In genomic region chr20:49288250-49288751, GRCh38 we compare ENCODE assay signal across 13 cellular contexts. TPM values are rescaled to one million over a fixed set of nuclear protein-coding genes. Genes with fewer than 3 reads are reported as not detected.
DNase-seq lines count a peak whose midpoint lies in the region; ATAC-seq and TF ChIP-seq lines count a peak whose summit lies in the region.
"Had no signal": no experiment of that assay in that cellular context is flagged by ENCODE, and none has a peak within 500 bp of the region (broad histone marks: within the 10 kb centered on the region; RNA-seq: fewer than 3 reads in every experiment).

No MANE protein-coding gene starts in this region.

- H3K36me3 Mint-ChIP-seq in Caco-2 (ENCODE audit: insufficient read depth, unreplicated experiment) (peaks cover 100% of the 10 kb centered on the region), HFFc6 (ENCODE audit: low read depth) (peaks cover 83% of the 10 kb centered on the region), mesothelial cell of epicardium (peaks cover 81% of the 10 kb centered on the region)
- H3K36me3 Mint-ChIP-seq in activated T-helper 2 cell treated with anti-CD3 and anti-CD28 coated beads, Interferon-gamma antibody, Interleukin-2, Interleukin-4, amounts not matched to agents 10 μg/mL and 5 μg/mL and 100 μg/mL, durations not matched to agents 14 hours and 24 hours and 36 hours (ENCODE audit: low read depth) = peaks cover 97% of the 10 kb centered on the region

- H3K4me3 ChIP-seq in Caco-2 (ENCODE audit: low read depth, low read length) = no peak overlapping the region
- H3K4me3 ChIP-seq: dorsolateral prefrontal cortex, pancreas, SJCRH30 had no signal

- peaks cover 52% of the 10 kb centered on the region for H3K9me3 Mint-ChIP-seq in Caco-2 (ENCODE audit: unreplicated experiment)
- peaks cover 39% of the 10 kb centered on the region for H3K9me3 Mint-ChIP-seq in HFFc6
- peaks cover 39% of the 10 kb centered on the region for H3K9me3 Mint-ChIP-seq in activated T-helper 2 cell treated with anti-CD3 and anti-CD28 coated beads, Interferon-gamma antibody, Interleukin-2, Interleukin-4, amounts not matched to agents 10 μg/mL and 5 μg/mL and 100 μg/mL, durations not matched to agents 14 hours and 24 hours and 36 hours
- peaks cover 48% of the 10 kb centered on the region for H3K9me3 Mint-ChIP-seq in mesothelial cell of epicardium

- H3K4me1 Mint-ChIP-seq in Caco-2 (ENCODE audit: low read depth, unreplicated experiment) (peaks cover 79% of the 10 kb centered on the region), HFFc6 (ENCODE audit: low read depth) (peaks cover 72% of the 10 kb centered on the region), mesothelial cell of epicardium (peaks cover 30% of the 10 kb centered on the region)
- peaks cover 40% of the 10 kb centered on the region for H3K4me1 Mint-ChIP-seq in activated T-helper 2 cell treated with anti-CD3 and anti-CD28 coated beads, Interferon-gamma antibody, Interleukin-2, Interleukin-4, amounts not matched to agents 10 μg/mL and 5 μg/mL and 100 μg/mL, durations not matched to agents 14 hours and 24 hours and 36 hours (ENCODE audit: low read depth)

- CTCF ChIA-PET in Caco-2 (lab: Charles Lee) = interaction anchor here (0.5 to 3.0 kb wide), 11 partner anchors 11 to 320 kb away, joined by 3 to 24 read pairs (median 4); no protein-coding TSS in a partner anchor

- ATAC-seq in GM18502 (IDR thresholded peaks at IDR 0.05; ENCODE audit: poor library complexity, unreplicated experiment) = no peak

- H3K9me3 ChIP-seq in Caco-2 = peaks cover 36% of the 10 kb centered on the region
- H3K9me3 ChIP-seq: pancreas, SJCRH30 had no signal

- peaks cover 64% of the 10 kb centered on the region for H3K4me1 ChIP-seq in Caco-2

- peaks cover 53% of the 10 kb centered on the region for H3K36me3 ChIP-seq in Caco-2 (ENCODE audit: control insufficient read depth, insufficient read depth, low read length)

- BruUV-seq in Caco-2 (replicated peaks; lab: Mats Ljungman, UMichigan) = no TSS peak

- no peaks in the 10 kb centered on the region for H3K27me3 Mint-ChIP-seq in Caco-2 (ENCODE audit: insufficient read depth, unreplicated experiment)
- H3K27me3 Mint-ChIP-seq in HFFc6 (ENCODE audit: insufficient read depth) = peaks cover 38% of the 10 kb centered on the region
- no peaks in the 10 kb centered on the region for H3K27me3 Mint-ChIP-seq in activated T-helper 2 cell treated with anti-CD3 and anti-CD28 coated beads, Interferon-gamma antibody, Interleukin-2, Interleukin-4, amounts not matched to agents 10 μg/mL and 5 μg/mL and 100 μg/mL, durations not matched to agents 14 hours and 24 hours and 36 hours (ENCODE audit: low read depth)
- H3K27me3 Mint-ChIP-seq in mesothelial cell of epicardium (ENCODE audit: low read depth) = no peaks in the 10 kb centered on the region

- no peaks in the 10 kb centered on the region for H3K27me3 ChIP-seq in Caco-2 (replicated peaks; ENCODE audit: control insufficient read depth, insufficient read depth, low read length)
- H3K27me3 ChIP-seq: dorsolateral prefrontal cortex, pancreas, SJCRH30 had no signal

- POLR2A ChIA-PET in Caco-2 (lab: Charles Lee) = interaction anchor here (0.8 to 2.4 kb wide), 7 partner anchors 10 to 42 kb away, joined by 3 to 45 read pairs (median 6); partner anchors contain the start of gene ZNFX1

- H3K4me3 Mint-ChIP-seq in Caco-2 (ENCODE audit: unreplicated experiment) (peak overlapping the region; percentile 81), HFFc6 (peak overlapping the region; percentile 100; the same call in 1 of the 2 replicates), mesothelial cell of epicardium (no peak overlapping the region)
- no peak overlapping the region for H3K4me3 Mint-ChIP-seq in activated T-helper 2 cell treated with anti-CD3 and anti-CD28 coated beads, Interferon-gamma antibody, Interleukin-2, Interleukin-4, amounts not matched to agents 10 μg/mL and 5 μg/mL and 100 μg/mL, durations not matched to agents 14 hours and 24 hours and 36 hours (ENCODE audit: low read depth)

- TF ChIP-seq CTCF in Caco-2 (IDR thresholded peaks at IDR 0.05; ENCODE audit: insufficient read depth in 1 of 2, low read depth in 1 of 2, low read length in 1 of 2, severe bottlenecking in 1 of 2, unreplicated experiment in 1 of 2) = no peak
- TF ChIP-seq CTCF in HFFc6 (IDR thresholded peaks at IDR 0.05) = no peak
- TF ChIP-seq CTCF in mesothelial cell of epicardium (IDR thresholded peaks at IDR 0.05; ENCODE audit: unreplicated experiment) = no peak

- peak overlapping the region; percentile 79 for H3K27ac Mint-ChIP-seq in Caco-2 (ENCODE audit: unreplicated experiment)
- peak overlapping the region; percentile 82 for H3K27ac Mint-ChIP-seq in HFFc6
- H3K27ac Mint-ChIP-seq in activated T-helper 2 cell treated with anti-CD3 and anti-CD28 coated beads, Interferon-gamma antibody, Interleukin-2, Interleukin-4, amounts not matched to agents 10 μg/mL and 5 μg/mL and 100 μg/mL, durations not matched to agents 14 hours and 24 hours and 36 hours = peak overlapping the region; percentile 15
- peak overlapping the region; percentile 91 for H3K27ac Mint-ChIP-seq in mesothelial cell of epicardium

- intact Hi-C loops in Caco-2 (cut with micrococcal nuclease; ENCODE audit: unreplicated experiment) = no loop called here
- intact Hi-C loops in activated T-helper 2 cell treated with anti-CD3 and anti-CD28 coated beads, Interferon-gamma antibody, Interleukin-2, Interleukin-4, amounts not matched to agents 10 μg/mL and 5 μg/mL and 100 μg/mL, durations not matched to agents 14 hours and 24 hours and 36 hours (cut with micrococcal nuclease) = no loop called here

- DNase-seq in Caco-2 (no peak), HFFc6 (no peak), mesothelial cell of epicardium (ENCODE audit: low spot score in 2 of 2, unreplicated experiment in 2 of 2) (no peak), T-helper 2 cell (no peak), putamen (ENCODE audit: low spot score) (no peak), RPMI8226 (no peak)
- no peak for DNase-seq in activated T-helper 2 cell treated with anti-CD3 and anti-CD28 coated beads, Interferon-gamma antibody, Interleukin-2, Interleukin-4, amounts not matched to agents 10 μg/mL and 5 μg/mL and 100 μg/mL, durations not matched to agents 14 hours and 24 hours and 36 hours (ENCODE audit: low spot score)
- DNase-seq: dorsolateral prefrontal cortex, H7, pancreas, WERI-Rb-1 had no signal

RNA-seq across cellular contexts. Expression of gene ZNFX1, which starts 10.4 kb away (rescaled TPM):
- total RNA-seq in Caco-2 (2022) = 34.0 and 34.7 TPM in 2 replicates
- total RNA-seq in HFFc6 (2021; fragmentation: NEBNext Ultra II Directional; extraction: Animal tissue kit (Norgen Biotek cat#: 25700)) = 10 to 100 TPM; 36.1 to 41.0 (median 38.7) TPM
- total RNA-seq in activated T-helper 2 cell treated with anti-CD3 and anti-CD28 coated beads, Interferon-gamma antibody, Interleukin-2, Interleukin-4, amounts not matched to agents 10 μg/mL and 5 μg/mL and 100 μg/mL, durations not matched to agents 14 hours and 24 hours and 36 hours = 49.3 and 51.0 TPM in 2 replicates
- total RNA-seq in mesothelial cell of epicardium = 15.5 to 16.8 TPM (median 15.9 TPM) in 3 replicates

Comparison
In these comparisons a context has a peak if more than half of its experiments do, and no peak if none do; other contexts are left out.
1. H3K27ac Mint-ChIP-seq: peak in every context shown above with its lines; median percentile 91 in mesothelial cell of epicardium; 82 in HFFc6; 79 in Caco-2; 15 in activated T-helper 2 cell treated with anti-CD3 and anti-CD28 coated beads, Interferon-gamma antibody, Interleukin-2, Interleukin-4, amounts not matched to agents 10 μg/mL and 5 μg/mL and 100 μg/mL, durations not matched to agents 14 hours and 24 hours and 36 hours.
2. H3K4me3 Mint-ChIP-seq: peak in Caco-2 (single experiment) and HFFc6 (single experiment); none in activated T-helper 2 cell treated with anti-CD3 and anti-CD28 coated beads, Interferon-gamma antibody, Interleukin-2, Interleukin-4, amounts not matched to agents 10 μg/mL and 5 μg/mL and 100 μg/mL, durations not matched to agents 14 hours and 24 hours and 36 hours (single experiment) and mesothelial cell of epicardium (single experiment).